Comparison of ENCODE assay signal across 9 cellular contexts in the genomic region with DNA sequence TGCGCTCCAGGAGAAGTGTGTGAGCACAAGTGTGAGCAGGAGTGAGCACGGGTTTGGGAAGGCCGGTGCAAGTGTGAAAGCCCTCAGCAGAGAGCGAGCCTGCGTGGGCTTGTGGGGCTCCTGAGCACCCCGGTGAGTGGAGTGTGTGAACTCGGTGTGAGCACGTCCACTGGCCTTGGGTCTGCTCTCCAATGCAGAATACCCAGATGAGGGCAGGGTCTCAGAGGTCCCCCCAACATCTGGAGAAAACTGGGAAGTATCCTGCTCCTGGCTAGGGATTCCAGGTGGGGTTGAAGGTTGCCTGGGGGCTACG. TPM values are rescaled to one million over a fixed set of nuclear protein-coding genes. Genes with fewer than 3 reads are reported as not detected.
A peak's percentile ranks its signal among the peaks of the same experiment; 100 is the strongest.
DNase-seq lines count a peak whose midpoint lies in the region; ATAC-seq and TF ChIP-seq lines count a peak whose summit lies in the region.
"Had no signal": no experiment of that assay in that cellular context is flagged by ENCODE, and none has a peak within 500 bp of the region (broad histone marks: within the 10 kb centered on the region; RNA-seq: fewer than 3 reads in every experiment).

No MANE protein-coding gene starts in this region.

- TF ChIP-seq CTCF in PC-3 (conservative IDR thresholded peaks at IDR 0.05; ENCODE audit: low read depth, low read length), result no peak
- TF ChIP-seq CTCF in epithelial cell of esophagus (IDR thresholded peaks at IDR 0.05; ENCODE audit: insufficient read depth, low read depth, low read length, missing control alignments), result no peak

- DNase-seq in CD4-positive, CD25-positive, alpha-beta regulatory T cell, result no peak
- DNase-seq in PC-3 (no peak), epithelial cell of esophagus (ENCODE audit: low read depth) (no peak), retina (no peak), NCI-H526 (lab: John Stamatoyannopoulos, UW) (no peak), NCI-H2081 (lab: John Stamatoyannopoulos, UW) (no peak), NCI-H748 (lab: John Stamatoyannopoulos, UW; ENCODE audit: unreplicated experiment) (no peak)

- peaks cover 9% of the 10 kb centered on the region for H3K27me3 Mint-ChIP-seq in CD4-positive, CD25-positive, alpha-beta regulatory T cell

- peaks cover 26% of the 10 kb centered on the region for H3K4me1 ChIP-seq in CD4-positive, CD25-positive, alpha-beta regulatory T cell (ENCODE audit: control insufficient read depth, insufficient read depth, low read length, poor library complexity, severe bottlenecking)
- H3K4me1 ChIP-seq in PC-3 (ENCODE audit: insufficient read depth, low read length) (peaks cover 20% of the 10 kb centered on the region), neuron (ENCODE audit: insufficient read depth, low read length) (peaks cover 15% of the 10 kb centered on the region)

- intact Hi-C loops in PC-3 (cut with micrococcal nuclease), result no loop called here

- peak overlapping the region; percentile 77 for H3K4me3 ChIP-seq in CD4-positive, CD25-positive, alpha-beta regulatory T cell (ENCODE audit: low read depth, low read length)
- H3K4me3 ChIP-seq in PC-3 (ENCODE audit: low read length) (peak overlapping the region; percentile 81), epithelial cell of esophagus (ENCODE audit: low read length) (peak overlapping the region; percentile 79), neuron (ENCODE audit: low read length) (peak overlapping the region; percentile 52)

- H3K9me3 Mint-ChIP-seq in CD4-positive, CD25-positive, alpha-beta regulatory T cell, result no peaks in the 10 kb centered on the region

- peaks cover 8 to 40% (median 14%) of the 10 kb centered on the region in 4 donors for H3K4me1 Mint-ChIP-seq in CD4-positive, CD25-positive, alpha-beta regulatory T cell

- H3K27me3 ChIP-seq in CD4-positive, CD25-positive, alpha-beta regulatory T cell (ENCODE audit: control insufficient read depth, insufficient read depth, low read length), result no peaks in the 10 kb centered on the region
- no peaks in the 10 kb centered on the region for H3K27me3 ChIP-seq in PC-3 (ENCODE audit: low read length)
- H3K27me3 ChIP-seq in neuron (ENCODE audit: insufficient read depth, low read length), result no peaks in the 10 kb centered on the region

- CTCF ChIA-PET in PC-3 (lab: Charles Lee), result no interaction called here

- H3K4me3 Mint-ChIP-seq in CD4-positive, CD25-positive, alpha-beta regulatory T cell, result peak overlapping the region; percentile 95 to 99 (median 97)

- H3K9ac ChIP-seq in PC-3 (ENCODE audit: low read length), result peak overlapping the region; percentile 88

- peak overlapping the region; percentile 79 for H3K27ac ChIP-seq in CD4-positive, CD25-positive, alpha-beta regulatory T cell (ENCODE audit: insufficient read depth, low read length, poor library complexity, severe bottlenecking)
- H3K27ac ChIP-seq in PC-3 (ENCODE audit: low read length), result peak overlapping the region; percentile 74

- H2AFZ ChIP-seq in PC-3 (ENCODE audit: low read length) (peak overlapping the region; percentile 66), neuron (ENCODE audit: low read depth, low read length) (no peak overlapping the region)

- H3K4me2 ChIP-seq in PC-3 (ENCODE audit: low read length), result peak overlapping the region; percentile 91

- H3K36me3 ChIP-seq in CD4-positive, CD25-positive, alpha-beta regulatory T cell (ENCODE audit: control insufficient read depth, insufficient read depth, low read length), result no peaks in the 10 kb centered on the region
- H3K36me3 ChIP-seq in PC-3 (ENCODE audit: low read depth, low read length) (no peaks in the 10 kb centered on the region), neuron (ENCODE audit: insufficient read depth, low read length) (no peaks in the 10 kb centered on the region)

- H3F3A ChIP-seq in PC-3 (ENCODE audit: low read length, unreplicated experiment), result no peaks in the 10 kb centered on the region

- H4K20me1 ChIP-seq in PC-3 (ENCODE audit: low read length), result no peaks in the 10 kb centered on the region

- peak overlapping the region in 2 of 3 donors; percentile 95 to 96 for H3K27ac Mint-ChIP-seq in CD4-positive, CD25-positive, alpha-beta regulatory T cell

- ATAC-seq in CD4-positive, CD25-positive, alpha-beta regulatory T cell (ENCODE audit: low read depth in 2 of 2), result no peak
- no peak for ATAC-seq in PC-3

- H3K36me3 Mint-ChIP-seq in CD4-positive, CD25-positive, alpha-beta regulatory T cell, result no peaks in the 10 kb centered on the region

- BruUV-seq in PC-3 (replicated peaks; lab: Mats Ljungman, UMichigan), result TSS peak; percentile 57

- POLR2A ChIA-PET in PC-3 (lab: Charles Lee; ENCODE audit: unreplicated experiment), result no interaction called here

- H3K9me3 ChIP-seq in CD4-positive, CD25-positive, alpha-beta regulatory T cell (ENCODE audit: control insufficient read depth in 2 of 2, low read length in 2 of 2), result no peaks in the 10 kb centered on the region
- H3K9me3 ChIP-seq in PC-3 (ENCODE audit: low read length), result no peaks in the 10 kb centered on the region
- no peaks in the 10 kb centered on the region for H3K9me3 ChIP-seq in neuron (ENCODE audit: low read length)

- peaks cover 43% of the 10 kb centered on the region for H3K79me2 ChIP-seq in PC-3 (ENCODE audit: low read length)

- no peaks in the 10 kb centered on the region for H3K9me2 ChIP-seq in PC-3 (replicated peaks; ENCODE audit: low read length)

RNA-seq across cellular contexts. Expression of gene ESRRA, which starts 1.2 kb away (rescaled TPM):
- 28.6 TPM for total RNA-seq in CD4-positive, CD25-positive, alpha-beta regulatory T cell
- polyA plus RNA-seq in CD4-positive, CD25-positive, alpha-beta regulatory T cell, result 1 to 10 TPM; 6.0 to 7.4 (median 6.4) TPM
- total RNA-seq in PC-3 (2014; rRNA removed), result 111 and 114 TPM in 2 replicates

RNA-seq across cellular contexts. Expression of gene CATSPERZ, which starts 6.4 kb away (rescaled TPM):
- total RNA-seq in CD4-positive, CD25-positive, alpha-beta regulatory T cell, result not detected
- polyA plus RNA-seq in CD4-positive, CD25-positive, alpha-beta regulatory T cell, result not detected
- 9.2 and 11.2 TPM in 2 replicates for total RNA-seq in PC-3 (2014; rRNA removed)

RNA-seq across cellular contexts. Expression of gene TRMT112, which starts 10.8 kb away (rescaled TPM):
- total RNA-seq in CD4-positive, CD25-positive, alpha-beta regulatory T cell, result 95.6 TPM
- 100 to 1,000 TPM; 418 to 512 (median 480) TPM for polyA plus RNA-seq in CD4-positive, CD25-positive, alpha-beta regulatory T cell
- 812 and 815 TPM in 2 replicates for total RNA-seq in PC-3 (2014; rRNA removed)

RNA-seq across cellular contexts. Expression of gene PRDX5, which starts 11.4 kb away (rescaled TPM):
- 40.1 TPM for total RNA-seq in CD4-positive, CD25-positive, alpha-beta regulatory T cell
- 100 to 1,000 TPM; 170 to 217 (median 187) TPM for polyA plus RNA-seq in CD4-positive, CD25-positive, alpha-beta regulatory T cell
- 467 and 585 TPM in 2 replicates for total RNA-seq in PC-3 (2014; rRNA removed)

RNA-seq across cellular contexts. Expression of gene KCNK4, which starts 15.4 kb away (rescaled TPM):
- not detected for total RNA-seq in CD4-positive, CD25-positive, alpha-beta regulatory T cell
- not detected for polyA plus RNA-seq in CD4-positive, CD25-positive, alpha-beta regulatory T cell
- 1.2 TPM in 1 of 2 replicates, not detected in the other for total RNA-seq in PC-3 (2014; rRNA removed)
- total RNA-seq: RPMI7951 had no signal
